ENCODE assay signal across 26 cellular contexts in the genomic region with DNA sequence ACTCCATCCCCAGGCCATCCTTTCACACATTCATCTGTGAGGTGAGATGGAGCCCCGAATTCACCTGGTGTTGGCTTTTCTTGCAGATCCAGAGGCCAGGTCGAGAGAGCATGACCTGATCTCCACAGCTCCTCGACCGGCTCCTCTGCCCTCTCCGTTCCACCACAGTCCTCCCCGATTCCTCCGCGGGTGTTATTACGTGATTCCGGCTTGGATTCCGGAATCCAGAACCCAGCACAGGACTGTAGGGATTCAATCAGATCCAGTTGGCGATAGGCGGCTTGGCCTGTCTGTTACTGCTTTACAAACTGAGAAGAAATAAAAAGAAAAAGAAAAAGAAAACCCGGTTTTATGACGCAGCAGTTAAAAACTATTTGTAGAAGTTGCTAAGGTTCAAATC.
A peak's percentile ranks its signal among the peaks of the same experiment; 100 is the strongest.
DNase-seq lines count a peak whose midpoint lies in the region; ATAC-seq, FAIRE-seq and TF ChIP-seq lines count a peak whose summit lies in the region.
"Had no signal": no experiment of that assay in that cellular context is flagged by ENCODE, and none has a peak within 500 bp of the region (broad histone marks: within the 10 kb centered on the region; RNA-seq: fewer than 3 reads in every experiment).

No MANE protein-coding gene starts in this region.

- H3K9ac ChIP-seq in GM23248 (0 out of 2 replicates have a peak overlapping the region, but pooled peaks have one; percentile 1), astrocyte (ENCODE audit: low read length) (no peak overlapping the region)
- H3K9ac ChIP-seq: BLaER1 had no signal

- H3K9me3 ChIP-seq in GM23248 (ENCODE audit: low read depth) (no peaks in the 10 kb centered on the region), astrocyte (ENCODE audit: insufficient read depth, low read depth, low read length) (no peaks in the 10 kb centered on the region), stomach (no peaks in the 10 kb centered on the region)
- H3K9me3 ChIP-seq: colonic mucosa, heart left ventricle, tibial artery had no signal

- H3K79me2 ChIP-seq in GM23248 (ENCODE audit: insufficient read depth) (no peaks in the 10 kb centered on the region), astrocyte (ENCODE audit: insufficient read depth, low read length) (no peaks in the 10 kb centered on the region)

- H3K9me3 Mint-ChIP-seq in astrocyte (ENCODE audit: unreplicated experiment) (no peaks in the 10 kb centered on the region), mesothelial cell of epicardium (peaks cover 8% of the 10 kb centered on the region), type B pancreatic cell (no peaks in the 10 kb centered on the region)
- no peaks in the 10 kb centered on the region for H3K9me3 Mint-ChIP-seq in activated naive CD8-positive, alpha-beta T cell treated with anti-CD3 and anti-CD28 coated beads, Interleukin-2, amount 50 U/mL, for 24 hours

- H3K36me3 Mint-ChIP-seq in astrocyte (ENCODE audit: low read depth, unreplicated experiment), result no peaks in the 10 kb centered on the region
- peaks cover 2% of the 10 kb centered on the region for H3K36me3 Mint-ChIP-seq in mesothelial cell of epicardium
- no peaks in the 10 kb centered on the region for H3K36me3 Mint-ChIP-seq in type B pancreatic cell
- no peaks in the 10 kb centered on the region for H3K36me3 Mint-ChIP-seq in activated naive CD8-positive, alpha-beta T cell treated with anti-CD3 and anti-CD28 coated beads, Interleukin-2, amount 50 U/mL, for 24 hours (ENCODE audit: low read depth)
- H3K36me3 Mint-ChIP-seq: activated naive CD4-positive, alpha-beta T cell treated with anti-CD3 and anti-CD28 coated beads, Interleukin-2, amount 50 U/mL, for 72 hours; stimulated activated naive B cell treated with anti-CD40 and anti-IgM and Interleukin-4, amounts not matched to agents 10 μg/mL and 1 μg/mL and 100 μg/mL, for 72 hours had no signal

- H3K36me3 ChIP-seq in GM23248 (ENCODE audit: low read depth), result no peaks in the 10 kb centered on the region
- no peaks in the 10 kb centered on the region for H3K36me3 ChIP-seq in astrocyte (ENCODE audit: insufficient read depth, low read length)
- H3K36me3 ChIP-seq in stomach, result no peaks in the 10 kb centered on the region
- H3K36me3 ChIP-seq: BLaER1, brain microvascular endothelial cell, colonic mucosa, heart left ventricle, tibial artery had no signal

- no peak for TF ChIP-seq CTCF in astrocyte (IDR thresholded peaks at IDR 0.05; ENCODE audit: insufficient read depth, low read depth, low read length)
- no peak for TF ChIP-seq CTCF in mesothelial cell of epicardium (IDR thresholded peaks at IDR 0.05; ENCODE audit: unreplicated experiment)
- no peak for TF ChIP-seq CTCF in stomach (IDR thresholded peaks at IDR 0.05)
- TF ChIP-seq CTCF in type B pancreatic cell (conservative IDR thresholded peaks at IDR 0.05), result no peak

- peak overlapping the region; percentile 69 for H2AFZ ChIP-seq in GM23248
- H2AFZ ChIP-seq in astrocyte (ENCODE audit: low read depth, low read length), result peak overlapping the region; percentile 8

- H3K4me1 ChIP-seq in GM23248 (ENCODE audit: insufficient read depth) (peaks cover 6% of the 10 kb centered on the region; the same call in 1 of the 2 replicates), astrocyte (ENCODE audit: insufficient read depth, low read length) (peaks cover 20% of the 10 kb centered on the region), stomach (peaks cover 7 to 22% (median 17%) of the 10 kb centered on the region in 4 donors)
- H3K4me1 ChIP-seq: BLaER1, colonic mucosa had no signal

- no peak for ATAC-seq in GM19467 (IDR thresholded peaks at IDR 0.05; ENCODE audit: unreplicated experiment)
- no peak for ATAC-seq in activated naive CD8-positive, alpha-beta T cell treated with anti-CD3 and anti-CD28 coated beads, Interleukin-2, amount 50 U/mL, for 24 hours
- ATAC-seq: activated naive CD4-positive, alpha-beta T cell treated with anti-CD3 and anti-CD28 coated beads, Interleukin-2, amount 50 U/mL, for 72 hours; stimulated activated naive B cell treated with anti-CD40 and anti-IgM and Interleukin-4, amounts not matched to agents 10 μg/mL and 1 μg/mL and 100 μg/mL, for 72 hours had no signal

- H3K4me3 Mint-ChIP-seq in astrocyte (ENCODE audit: unreplicated experiment) (no peak overlapping the region), mesothelial cell of epicardium (no peak overlapping the region), type B pancreatic cell (no peak overlapping the region)
- H3K4me3 Mint-ChIP-seq in activated naive CD8-positive, alpha-beta T cell treated with anti-CD3 and anti-CD28 coated beads, Interleukin-2, amount 50 U/mL, for 24 hours, result no peak overlapping the region
- H3K4me3 Mint-ChIP-seq: stimulated activated naive B cell treated with anti-CD40 and anti-IgM and Interleukin-4, amounts not matched to agents 10 μg/mL and 1 μg/mL and 100 μg/mL, for 72 hours had no signal

- no peak overlapping the region for H3K27ac ChIP-seq in GM23248
- H3K27ac ChIP-seq in astrocyte (ENCODE audit: low read depth, low read length), result no peak overlapping the region
- peak overlapping the region in 4 of 5 donors; percentile 11 to 69 (median 50) for H3K27ac ChIP-seq in stomach
- H3K27ac ChIP-seq: BLaER1, brain microvascular endothelial cell, colonic mucosa, SK-N-MC had no signal

- peak; percentile 10 for DNase-seq in GM23248
- no peak for DNase-seq in astrocyte (ENCODE audit: low read depth)
- no peak for DNase-seq in mesothelial cell of epicardium (ENCODE audit: low spot score in 2 of 2, unreplicated experiment in 2 of 2)
- DNase-seq in stomach, result no peak
- no peak for DNase-seq in type B pancreatic cell (ENCODE audit: extremely low spot score, unreplicated experiment)
- no peak for DNase-seq in NCI-H1694 treated with DMSO at 0.1 percent for 48 hours (lab: John Stamatoyannopoulos, UW)
- no peak for DNase-seq in activated naive CD8-positive, alpha-beta T cell treated with anti-CD3 and anti-CD28 coated beads, Interleukin-2, amount 50 U/mL, for 24 hours
- DNase-seq: activated CD4-positive, alpha-beta T cell treated with anti-CD3 and anti-CD28 coated beads, Interleukin-2, amount 50 U/mL, for 1 hour; brain microvascular endothelial cell; colonic mucosa; heart left ventricle; NCI-H1105 treated with DMSO at 0.1 percent for 48 hours; NCI-H2081 treated with DMSO at 0.1 percent for 48 hours; NK-92 treated with Interleukin-12 subunit alpha and Interleukin-12 subunit beta, amount 100 ng/mL, for 24 hours; posterior cingulate gyrus; small intestine; stimulated activated CD4-positive, alpha-beta T cell treated with anti-CD3 and anti-CD28 coated beads, Interleukin-2, amount 100 ng/mL, for 24 hours; stimulated activated naive B cell treated with anti-CD40 and anti-IgM and Interleukin-4, amounts not matched to agents 10 μg/mL and 1 μg/mL and 100 μg/mL, for 72 hours; tibial artery had no signal

- H3K27me3 ChIP-seq in GM23248 (replicated peaks; ENCODE audit: insufficient read depth), result no peaks in the 10 kb centered on the region
- H3K27me3 ChIP-seq in astrocyte (ENCODE audit: insufficient read depth, low read length), result no peaks in the 10 kb centered on the region
- peaks cover 0 to 5% (median 0%) of the 10 kb centered on the region in 3 donors for H3K27me3 ChIP-seq in stomach
- H3K27me3 ChIP-seq: BLaER1, brain microvascular endothelial cell, colonic mucosa, heart left ventricle, tibial artery had no signal

- H3K4me1 Mint-ChIP-seq in astrocyte (ENCODE audit: low read depth, unreplicated experiment) (peaks cover 26% of the 10 kb centered on the region), mesothelial cell of epicardium (peaks cover 14% of the 10 kb centered on the region), type B pancreatic cell (ENCODE audit: unreplicated experiment) (peaks cover 16% of the 10 kb centered on the region)
- H3K4me1 Mint-ChIP-seq in activated naive CD8-positive, alpha-beta T cell treated with anti-CD3 and anti-CD28 coated beads, Interleukin-2, amount 50 U/mL, for 24 hours, result no peaks in the 10 kb centered on the region
- H3K4me1 Mint-ChIP-seq: stimulated activated naive B cell treated with anti-CD40 and anti-IgM and Interleukin-4, amounts not matched to agents 10 μg/mL and 1 μg/mL and 100 μg/mL, for 72 hours had no signal

- no peak overlapping the region for H3K27ac Mint-ChIP-seq in astrocyte (ENCODE audit: unreplicated experiment)
- H3K27ac Mint-ChIP-seq in mesothelial cell of epicardium, result peak overlapping the region; percentile 61
- H3K27ac Mint-ChIP-seq in type B pancreatic cell, result no peak overlapping the region
- H3K27ac Mint-ChIP-seq in activated naive CD8-positive, alpha-beta T cell treated with anti-CD3 and anti-CD28 coated beads, Interleukin-2, amount 50 U/mL, for 24 hours, result no peak overlapping the region
- H3K27ac Mint-ChIP-seq: activated naive CD4-positive, alpha-beta T cell treated with anti-CD3 and anti-CD28 coated beads, Interleukin-2, amount 50 U/mL, for 72 hours; stimulated activated naive B cell treated with anti-CD40 and anti-IgM and Interleukin-4, amounts not matched to agents 10 μg/mL and 1 μg/mL and 100 μg/mL, for 72 hours had no signal

- H3K9me2 ChIP-seq in GM23248 (ENCODE audit: insufficient read depth), result no peaks in the 10 kb centered on the region

- FAIRE-seq in astrocyte (lab: Jason Lieb, UNC), result no peak
- FAIRE-seq: endometrium, H54, RCC 7860, small intestine had no signal

- intact Hi-C loops in stomach (cut with DNase I; ENCODE audit: low total_unique reads), result no loop called here

- TF ChIP-seq EP300 in stomach (IDR thresholded peaks at IDR 0.05), result no peak

- in situ Hi-C loops in GM23248 (cut with MboI), result no loop called here

- H3K4me3 ChIP-seq in GM23248 (no peak overlapping the region), astrocyte (ENCODE audit: insufficient read depth, low read depth, low read length) (no peak overlapping the region), stomach (no peak overlapping the region)
- H3K4me3 ChIP-seq: BLaER1, colonic mucosa, heart left ventricle, SK-N-MC, tibial artery had no signal

- TF ChIP-seq POLR2A in stomach (IDR thresholded peaks at IDR 0.05), result no peak

- no peaks in the 10 kb centered on the region for H3K27me3 Mint-ChIP-seq in astrocyte (ENCODE audit: low read depth, unreplicated experiment)
- H3K27me3 Mint-ChIP-seq in mesothelial cell of epicardium (ENCODE audit: low read depth), result no peaks in the 10 kb centered on the region
- no peaks in the 10 kb centered on the region for H3K27me3 Mint-ChIP-seq in type B pancreatic cell
- H3K27me3 Mint-ChIP-seq in activated naive CD8-positive, alpha-beta T cell treated with anti-CD3 and anti-CD28 coated beads, Interleukin-2, amount 50 U/mL, for 24 hours, result no peaks in the 10 kb centered on the region

- H3K4me2 ChIP-seq in GM23248 (ENCODE audit: unreplicated experiment), result no peak overlapping the region
- H3K4me2 ChIP-seq in astrocyte (ENCODE audit: low read length), result no peak overlapping the region
- H3K4me2 ChIP-seq: BLaER1 had no signal

- 40 to 54% methylated on average over 14 to 15 of the region's 15 CpGs for WGBS in GM23248 (ENCODE audit: low coverage in 1 of 2, low lambda C conversion rate in 2 of 2, missing lambda C conversion rate in 2 of 2), 2 experiments
- WGBS in stomach, 5 donors, result 67 to 76% (median 74%) methylated on average over 15 of the region's 15 CpGs

- H4K20me1 ChIP-seq in GM23248 (ENCODE audit: insufficient read depth), result no peaks in the 10 kb centered on the region
- no peaks in the 10 kb centered on the region for H4K20me1 ChIP-seq in astrocyte (ENCODE audit: insufficient read depth, low read length)
- H4K20me1 ChIP-seq: BLaER1 had no signal

- peaks cover 7% of the 10 kb centered on the region; the same call in 1 of the 2 replicates for H3F3A ChIP-seq in GM23248 (ENCODE audit: insufficient read depth)

Comparison
In these comparisons a context has a peak if more than half of its experiments do, and no peak if none do; other contexts are left out.
1. H3K27ac ChIP-seq: peak in stomach (4 of 5); none in GM23248 (single experiment) and astrocyte (single experiment).